Comparison of ENCODE assay signal across 34 cellular contexts in the genomic region with DNA sequence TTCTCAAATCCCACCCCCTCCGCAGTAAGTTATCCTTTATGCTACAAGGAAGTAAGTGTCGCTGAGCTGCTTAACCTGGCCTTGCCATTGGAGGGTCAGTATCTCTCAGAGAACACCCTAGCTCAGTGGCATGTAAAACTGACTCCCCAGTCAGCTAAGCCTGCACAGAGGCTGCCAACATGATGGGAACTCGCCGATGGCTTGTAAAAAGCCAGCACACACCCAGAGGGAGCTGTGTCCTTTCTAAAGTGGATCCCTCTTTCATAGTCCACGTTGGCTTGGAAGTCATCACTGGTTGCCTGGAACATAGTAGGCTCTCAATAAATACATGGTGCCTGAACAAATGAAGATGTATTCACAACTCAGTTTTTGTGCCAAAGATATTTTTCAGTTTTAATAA.
"Had no signal": no experiment of that assay in that cellular context is flagged by ENCODE, and none has a peak within 500 bp of the region (broad histone marks: within the 10 kb centered on the region; RNA-seq: fewer than 3 reads in every experiment).

No MANE protein-coding gene starts in this region.

- H3K36me3 ChIP-seq: ascending aorta, breast epithelium, cardiac muscle cell, esophagus muscularis mucosa, gastroesophageal sphincter, heart right ventricle, WERI-Rb-1 had no signal

- H3K27me3 Mint-ChIP-seq: activated CD4-positive, alpha-beta memory T cell treated with anti-CD3 and anti-CD28 coated beads for 36 hours; activated CD8-positive, alpha-beta memory T cell treated with anti-CD3 and anti-CD28 coated beads, Interleukin-2, amount 10 ng/mL, durations not matched to agents 7 days and 5 days; brain had no signal

- H3K9me3 Mint-ChIP-seq: activated CD4-positive, alpha-beta memory T cell treated with anti-CD3 and anti-CD28 coated beads for 36 hours; activated CD4-positive, alpha-beta T cell treated with anti-CD3 and anti-CD28 coated beads, Interleukin-2, amount 10 ng/mL, durations not matched to agents 24 days and 14 days; activated naive CD4-positive, alpha-beta T cell treated with anti-CD3 and anti-CD28 coated beads, Interleukin-2, amount 10 ng/mL, durations not matched to agents 7 days and 5 days; activated naive CD4-positive, alpha-beta T cell treated with anti-CD3 and anti-CD28 coated beads, Interleukin-2, amount 50 U/mL, for 72 hours; activated naive CD8-positive, alpha-beta T cell treated with anti-CD3 and anti-CD28 coated beads, Interleukin-2, amount 10 ng/mL, durations not matched to agents 7 days and 5 days; activated T-cell treated with anti-CD3 and anti-CD28 coated beads, Interleukin-2, amount 50 U/mL, for 72 hours; brain; dendritic cell treated with granulocyte-macrophage colony-stimulating factor and Interleukin-4, amounts not matched to agents 40 ng/mL and 50 ng/mL, for 4 days; T-helper 2 cell treated with Interferon-gamma antibody and Interleukin-4, amounts not matched to agents 5 μg/mL and 100 μg/mL, for 36 hours had no signal

- H3K9me3 ChIP-seq: ascending aorta, breast epithelium, esophagus muscularis mucosa, gastroesophageal sphincter, heart right ventricle had no signal

- DNase-seq: activated CD4-positive, alpha-beta memory T cell treated with anti-CD3 and anti-CD28 coated beads for 36 hours; activated CD4-positive, alpha-beta T cell treated with anti-CD3 and anti-CD28 coated beads for 36 hours; activated CD4-positive, alpha-beta T cell treated with anti-CD3 and anti-CD28 coated beads, Interleukin-2, amount 10 ng/mL, durations not matched to agents 24 days and 14 days; activated CD4-positive, CD25-positive, alpha-beta regulatory T cell; activated CD4-positive, CD25-positive, alpha-beta regulatory T cell treated with anti-CD3 and anti-CD28 coated beads, Interleukin-2, amount 50 U/mL, for 72 hours; activated CD8-positive, alpha-beta memory T cell treated with anti-CD3 and anti-CD28 coated beads, Interleukin-2, amount 10 ng/mL, durations not matched to agents 7 days and 5 days; activated CD8-positive, alpha-beta memory T cell treated with anti-CD3 and anti-CD28 coated beads, Interleukin-2, amount 50 U/mL, for 4 hours; activated CD8-positive, alpha-beta T cell treated with anti-CD3 and anti-CD28 coated beads, Interleukin-2, amount 10 ng/mL, durations not matched to agents 7 days and 5 days; activated gamma-delta T cell; activated naive CD4-positive, alpha-beta T cell; activated naive CD4-positive, alpha-beta T cell treated with anti-CD3 and anti-CD28 coated beads, Interleukin-2, amount 10 ng/mL, durations not matched to agents 7 days and 5 days; activated naive CD8-positive, alpha-beta T cell treated with anti-CD3 and anti-CD28 coated beads, Interleukin-2, amount 10 ng/mL, durations not matched to agents 7 days and 5 days; activated T-cell treated with anti-CD3 and anti-CD28 coated beads, Interleukin-2, amount 50 U/mL, for 1 hour; activated T-cell treated with anti-CD3 and anti-CD28 coated beads, Interleukin-2, amount 50 U/mL, for 72 hours; central memory CD4-positive, alpha-beta T cell; dorsolateral prefrontal cortex; effector memory CD4-positive, alpha-beta T cell; erythroblast; foreskin melanocyte; heart right ventricle; T-helper 1 cell; T-helper 17 cell; T1000; WERI-Rb-1 had no signal

- H3K4me3 Mint-ChIP-seq: activated CD4-positive, alpha-beta memory T cell treated with anti-CD3 and anti-CD28 coated beads for 36 hours; activated CD4-positive, alpha-beta T cell treated with anti-CD3 and anti-CD28 coated beads for 36 hours; activated CD4-positive, alpha-beta T cell treated with anti-CD3 and anti-CD28 coated beads, Interleukin-2, amount 10 ng/mL, durations not matched to agents 24 days and 14 days; activated CD8-positive, alpha-beta memory T cell treated with anti-CD3 and anti-CD28 coated beads, Interleukin-2, amount 10 ng/mL, durations not matched to agents 7 days and 5 days; activated CD8-positive, alpha-beta T cell treated with anti-CD3 and anti-CD28 coated beads, Interleukin-2, amount 10 ng/mL, durations not matched to agents 7 days and 5 days; activated naive CD4-positive, alpha-beta T cell treated with anti-CD3 and anti-CD28 coated beads, Interleukin-2, amount 10 ng/mL, durations not matched to agents 7 days and 5 days; activated naive CD8-positive, alpha-beta T cell treated with anti-CD3 and anti-CD28 coated beads, Interleukin-2, amount 10 ng/mL, durations not matched to agents 7 days and 5 days; activated T-cell treated with anti-CD3 and anti-CD28 coated beads, Interleukin-2, amount 50 U/mL, for 72 hours; brain; dendritic cell treated with granulocyte-macrophage colony-stimulating factor and Interleukin-4, amounts not matched to agents 40 ng/mL and 50 ng/mL, for 4 days; T-helper 17 cell; T-helper 2 cell treated with Interferon-gamma antibody and Interleukin-4, amounts not matched to agents 5 μg/mL and 100 μg/mL, for 36 hours had no signal

- H3K36me3 Mint-ChIP-seq: activated CD4-positive, alpha-beta memory T cell treated with anti-CD3 and anti-CD28 coated beads for 36 hours; activated CD8-positive, alpha-beta memory T cell treated with anti-CD3 and anti-CD28 coated beads, Interleukin-2, amount 10 ng/mL, durations not matched to agents 7 days and 5 days; activated naive CD4-positive, alpha-beta T cell treated with anti-CD3 and anti-CD28 coated beads, Interleukin-2, amount 10 ng/mL, durations not matched to agents 7 days and 5 days; activated naive CD4-positive, alpha-beta T cell treated with anti-CD3 and anti-CD28 coated beads, Interleukin-2, amount 50 U/mL, for 72 hours; activated naive CD8-positive, alpha-beta T cell treated with anti-CD3 and anti-CD28 coated beads, Interleukin-2, amount 10 ng/mL, durations not matched to agents 7 days and 5 days; brain had no signal

- H3K4me1 ChIP-seq: breast epithelium, esophagus muscularis mucosa, gastroesophageal sphincter, heart right ventricle had no signal

- ATAC-seq: activated CD4-positive, alpha-beta T cell treated with anti-CD3 and anti-CD28 coated beads for 36 hours; activated CD8-positive, alpha-beta memory T cell treated with anti-CD3 and anti-CD28 coated beads, Interleukin-2, amount 10 ng/mL, durations not matched to agents 7 days and 5 days; activated CD8-positive, alpha-beta T cell treated with anti-CD3 and anti-CD28 coated beads, Interleukin-2, amount 10 ng/mL, durations not matched to agents 7 days and 5 days; activated naive CD4-positive, alpha-beta T cell treated with anti-CD3 and anti-CD28 coated beads, Interleukin-2, amount 50 U/mL, for 72 hours; activated T-cell treated with anti-CD3 and anti-CD28 coated beads, Interleukin-2, amount 50 U/mL, for 72 hours; gastroesophageal sphincter; heart right ventricle; T-helper 17 cell had no signal

- H3K27me3 ChIP-seq: ascending aorta, breast epithelium, cardiac muscle cell had no signal

- H3K27ac ChIP-seq: breast epithelium, cardiac muscle cell, coronary artery, esophagus muscularis mucosa, gastroesophageal sphincter, heart right ventricle, WERI-Rb-1 had no signal

- H3K4me3 ChIP-seq: ascending aorta, breast epithelium, cardiac muscle cell, coronary artery, dorsolateral prefrontal cortex, esophagus muscularis mucosa, gastroesophageal sphincter, heart right ventricle had no signal

- H3K4me1 Mint-ChIP-seq: activated CD4-positive, alpha-beta T cell treated with anti-CD3 and anti-CD28 coated beads for 36 hours; activated CD4-positive, alpha-beta T cell treated with anti-CD3 and anti-CD28 coated beads, Interleukin-2, amount 10 ng/mL, durations not matched to agents 24 days and 14 days; activated CD8-positive, alpha-beta memory T cell treated with anti-CD3 and anti-CD28 coated beads, Interleukin-2, amount 10 ng/mL, durations not matched to agents 7 days and 5 days; activated naive CD4-positive, alpha-beta T cell treated with anti-CD3 and anti-CD28 coated beads, Interleukin-2, amount 10 ng/mL, durations not matched to agents 7 days and 5 days; activated naive CD8-positive, alpha-beta T cell treated with anti-CD3 and anti-CD28 coated beads, Interleukin-2, amount 10 ng/mL, durations not matched to agents 7 days and 5 days; T-helper 17 cell had no signal

- H3K27ac Mint-ChIP-seq: activated CD4-positive, alpha-beta memory T cell treated with anti-CD3 and anti-CD28 coated beads for 36 hours; activated CD4-positive, alpha-beta T cell treated with anti-CD3 and anti-CD28 coated beads for 36 hours; activated CD4-positive, alpha-beta T cell treated with anti-CD3 and anti-CD28 coated beads, Interleukin-2, amount 10 ng/mL, durations not matched to agents 24 days and 14 days; activated CD8-positive, alpha-beta memory T cell treated with anti-CD3 and anti-CD28 coated beads, Interleukin-2, amount 10 ng/mL, durations not matched to agents 7 days and 5 days; activated CD8-positive, alpha-beta T cell treated with anti-CD3 and anti-CD28 coated beads, Interleukin-2, amount 10 ng/mL, durations not matched to agents 7 days and 5 days; activated naive CD4-positive, alpha-beta T cell treated with anti-CD3 and anti-CD28 coated beads, Interleukin-2, amount 10 ng/mL, durations not matched to agents 7 days and 5 days; activated naive CD4-positive, alpha-beta T cell treated with anti-CD3 and anti-CD28 coated beads, Interleukin-2, amount 50 U/mL, for 72 hours; activated naive CD8-positive, alpha-beta T cell treated with anti-CD3 and anti-CD28 coated beads, Interleukin-2, amount 10 ng/mL, durations not matched to agents 7 days and 5 days; activated T-cell treated with anti-CD3 and anti-CD28 coated beads, Interleukin-2, amount 50 U/mL, for 72 hours; dendritic cell treated with granulocyte-macrophage colony-stimulating factor and Interleukin-4, amounts not matched to agents 40 ng/mL and 50 ng/mL, for 4 days; T-helper 17 cell; T-helper 2 cell treated with Interferon-gamma antibody and Interleukin-4, amounts not matched to agents 5 μg/mL and 100 μg/mL, for 36 hours had no signal
